In genomic region chr3:184553385-184553784, GRCh38 we compare ENCODE assay signal across 9 cellular contexts.
"Had no signal": no experiment of that assay in that cellular context is flagged by ENCODE, and none has a peak within 500 bp of the region (broad histone marks: within the 10 kb centered on the region; RNA-seq: fewer than 3 reads in every experiment).

No MANE protein-coding gene starts in this region.

- H3K36me3 Mint-ChIP-seq: activated naive CD8-positive, alpha-beta T cell treated with anti-CD3 and anti-CD28 coated beads for 36 hours had no signal

- H3K36me3 ChIP-seq: tibial nerve had no signal

- DNase-seq: activated CD4-positive, alpha-beta T cell treated with anti-CD3 and anti-CD28 coated beads, Interleukin-2, amount 50 U/mL, for 1 hour; activated CD4-positive, CD25-positive, alpha-beta regulatory T cell; activated effector memory CD4-positive, alpha-beta T cell treated with Interleukin-2 at 50 U/mL for 16 hours; activated naive CD8-positive, alpha-beta T cell treated with anti-CD3 and anti-CD28 coated beads for 36 hours; central memory CD4-positive, alpha-beta T cell; dermis blood vessel endothelial cell had no signal

- H3K27ac ChIP-seq: skin epidermis, tibial nerve had no signal

- H3K27ac Mint-ChIP-seq: activated naive CD8-positive, alpha-beta T cell treated with anti-CD3 and anti-CD28 coated beads for 36 hours; nephron had no signal

- H3K9me3 Mint-ChIP-seq: activated naive CD8-positive, alpha-beta T cell treated with anti-CD3 and anti-CD28 coated beads for 36 hours; nephron had no signal

- H3K27me3 ChIP-seq: tibial nerve had no signal

- H3K4me3 Mint-ChIP-seq: activated naive CD8-positive, alpha-beta T cell treated with anti-CD3 and anti-CD28 coated beads for 36 hours; nephron had no signal

- H3K9me3 ChIP-seq: tibial nerve had no signal

- H3K4me1 Mint-ChIP-seq: nephron had no signal

- H3K4me3 ChIP-seq: skin epidermis, tibial nerve had no signal
